8 cellular contexts compared by ENCODE assay signal in genomic region chr19:44748426-44749254, GRCh38. TPM values are rescaled to one million over a fixed set of nuclear protein-coding genes. Genes with fewer than 3 reads are reported as not detected.
DNase-seq lines count a peak whose midpoint lies in the region; ATAC-seq and TF ChIP-seq lines count a peak whose summit lies in the region.

TSS of gene BCL3 (plus strand) at chr19:44748708. CDS start at chr19:44748791, 83 bp downstream.

- peaks cover 64% of the 10 kb centered on the region for H3K27me3 ChIP-seq in iPS-15b (ENCODE audit: control insufficient read depth, insufficient read depth, low read length)
- no peaks in the 10 kb centered on the region for H3K27me3 ChIP-seq in smooth muscle cell (ENCODE audit: low read depth)

- peak within 1 kb of the TSS; percentile 98 for H3K4me2 ChIP-seq in smooth muscle cell

- in situ Hi-C loops in astrocyte of the cerebellum (cut with HindIII; ENCODE audit: low sequenced_read_pairs), result no loop called here

- TF ChIP-seq CTCF in astrocyte of the cerebellum (IDR thresholded peaks at IDR 0.05; ENCODE audit: low read depth, low read length, missing control alignments) (no peak), smooth muscle cell (IDR thresholded peaks at IDR 0.05; ENCODE audit: borderline replicate concordance, insufficient read depth, poor library complexity, severe bottlenecking) (no peak)

- no peak within 1 kb of the TSS for H3K9ac ChIP-seq in iPS-15b (ENCODE audit: low read depth, low read length)
- peak within 1 kb of the TSS; percentile 88 for H3K9ac ChIP-seq in smooth muscle cell (ENCODE audit: low read depth)

- peaks cover 34% of the 10 kb centered on the region for H4K20me1 ChIP-seq in smooth muscle cell (ENCODE audit: low read depth)

- peaks cover 55% of the 10 kb centered on the region for H3K4me1 Mint-ChIP-seq in T-helper 17 cell

- H3K4me3 Mint-ChIP-seq in T-helper 17 cell, result peak within 1 kb of the TSS; percentile 99

- H3F3A ChIP-seq in smooth muscle cell (ENCODE audit: low read depth), result peaks cover 37% of the 10 kb centered on the region

- H3K27ac ChIP-seq in smooth muscle cell (ENCODE audit: low read depth), result peak within 1 kb of the TSS; percentile 92

- peak within 1 kb of the TSS; percentile 84 for H2AFZ ChIP-seq in smooth muscle cell (ENCODE audit: low read depth)

- H3K9me3 ChIP-seq in T-helper 17 cell (ENCODE audit: control insufficient read depth, low read length, poor library complexity, severe bottlenecking), result no peaks in the 10 kb centered on the region
- H3K9me3 ChIP-seq in iPS-15b (ENCODE audit: control insufficient read depth, insufficient read depth, low read length), result no peaks in the 10 kb centered on the region
- no peaks in the 10 kb centered on the region for H3K9me3 ChIP-seq in smooth muscle cell (replicated peaks; ENCODE audit: low read depth)

- H3K27me3 Mint-ChIP-seq in T-helper 17 cell, result no peaks in the 10 kb centered on the region

- peaks cover 6% of the 10 kb centered on the region for H3K36me3 Mint-ChIP-seq in T-helper 17 cell (ENCODE audit: low read depth)

- WGBS in smooth muscle cell (ENCODE audit: low lambda C conversion rate), result 5% methylated on average over 5 of the region's 88 CpGs

- peak; percentile 34 for ATAC-seq in GM18502 (IDR thresholded peaks at IDR 0.05; ENCODE audit: poor library complexity, unreplicated experiment)
- ATAC-seq in HG02973 (IDR thresholded peaks at IDR 0.05; ENCODE audit: unreplicated experiment), result peak; percentile 24
- ATAC-seq in T-helper 17 cell, result peak; percentile 67

- peaks cover 9% of the 10 kb centered on the region for H3K4me1 ChIP-seq in iPS-15b (ENCODE audit: control insufficient read depth, insufficient read depth, low read length)
- H3K4me1 ChIP-seq in smooth muscle cell (ENCODE audit: low read depth), result peaks cover 6% of the 10 kb centered on the region

- DNase-seq in T-helper 17 cell (peak; percentile 77 to 85 (median 84)), astrocyte of the cerebellum (ENCODE audit: low read depth) (no peak), smooth muscle cell (lab: John Stamatoyannopoulos, UW; ENCODE audit: unreplicated experiment) (peak; percentile 51), NCI-H2107 (lab: John Stamatoyannopoulos, UW) (no peak), MV-4-11 (lab: John Stamatoyannopoulos, UW) (no peak)

- no peaks in the 10 kb centered on the region for H3K36me3 ChIP-seq in iPS-15b (ENCODE audit: control insufficient read depth, insufficient read depth, low read length)
- no peaks in the 10 kb centered on the region for H3K36me3 ChIP-seq in smooth muscle cell (ENCODE audit: low read depth)

- H3K27ac Mint-ChIP-seq in T-helper 17 cell, result peak within 1 kb of the TSS; percentile 98

- H3K4me3 ChIP-seq in astrocyte of the cerebellum (ENCODE audit: low read depth, low read length) (peak within 1 kb of the TSS; percentile 76), iPS-15b (ENCODE audit: low read depth, low read length) (peak within 1 kb of the TSS; percentile 85), smooth muscle cell (peak within 1 kb of the TSS; percentile 92)

- H3K79me2 ChIP-seq in smooth muscle cell (ENCODE audit: low read depth), result peaks cover 28% of the 10 kb centered on the region

RNA-seq across cellular contexts. Expression of gene BCL3, which starts in this region (rescaled TPM):
- 100 to 1,000 TPM; 149 to 168 TPM for total RNA-seq in T-helper 17 cell
- total RNA-seq in smooth muscle cell, result 8.1 and 12.2 TPM in 2 replicates
- 52.8 and 54.0 TPM in 2 replicates for polyA plus RNA-seq in smooth muscle cell

Comparison
In these comparisons a context has a peak if more than half of its experiments do, and no peak if none do; other contexts are left out.
1. RNA of gene BCL3 (total RNA-seq): 149 to 168 TPM in T-helper 17 cell; 8.1 to 12.2 TPM in smooth muscle cell; every median in the first group is over 10 times any median in the second.
2. DNase-seq: peak in T-helper 17 cell (3 of 3) and smooth muscle cell (single experiment); none in astrocyte of the cerebellum (single experiment), NCI-H2107 (single experiment) and MV-4-11 (single experiment).
3. Peak in every context shown above with its lines, with median percentiles within 50 percentile points of each other: ATAC-seq and H3K4me3 ChIP-seq.